In genomic region chr16:85353839-85354622, GRCh38 we compare ENCODE assay signal across 15 cellular contexts.
A peak's percentile ranks its signal among the peaks of the same experiment; 100 is the strongest.
DNase-seq lines count a peak whose midpoint lies in the region; ATAC-seq, FAIRE-seq and TF ChIP-seq lines count a peak whose summit lies in the region.
"Had no signal": no experiment of that assay in that cellular context is flagged by ENCODE, and none has a peak within 500 bp of the region (broad histone marks: within the 10 kb centered on the region; RNA-seq: fewer than 3 reads in every experiment).

No MANE protein-coding gene starts in this region.

- H3K9me3 ChIP-seq in AG04450 (ENCODE audit: control insufficient read depth, insufficient read depth, low read length) (peaks cover 11% of the 10 kb centered on the region), breast epithelium (no peaks in the 10 kb centered on the region), mucosa of descending colon (no peaks in the 10 kb centered on the region)

- intact Hi-C loops in breast epithelium (cut with DNase I; ENCODE audit: low total_unique reads): no loop called here
- intact Hi-C loops in mucosa of descending colon (cut with DNase I, micrococcal nuclease): no loop called here

- no peak for TF ChIP-seq POLR2A in breast epithelium (IDR thresholded peaks at IDR 0.05)

- peaks cover 0 to 6% of the 10 kb centered on the region in 2 donors for H3K27me3 Mint-ChIP-seq in T-cell

- no peak for TF ChIP-seq CTCF in AG04450 (IDR thresholded peaks at IDR 0.05; ENCODE audit: low read depth, low read length)
- no peak for TF ChIP-seq CTCF in breast epithelium (IDR thresholded peaks at IDR 0.05)
- no peak for TF ChIP-seq CTCF in mucosa of descending colon (IDR thresholded peaks at IDR 0.05)

- H3K4me3 ChIP-seq in AG04450 (ENCODE audit: low read depth, low read length) (no peak overlapping the region), breast epithelium (no peak overlapping the region), mucosa of descending colon (no peak overlapping the region)
- H3K4me3 ChIP-seq: HAP-1 had no signal

- no peaks in the 10 kb centered on the region for H3K4me1 Mint-ChIP-seq in T-cell
- H3K4me1 Mint-ChIP-seq: IgD-negative memory B cell had no signal

- DNase-seq in AG04450 (ENCODE audit: low read depth, low spot score): no peak
- no peak for DNase-seq in HTR-8/SVneo (ENCODE audit: insufficient read length, low spot score)
- peak; percentile 86 to 87 for DNase-seq in breast epithelium (ENCODE audit: low spot score in 2 of 2)
- DNase-seq in mucosa of descending colon: peak; percentile 61 to 75 (median 64)
- DNase-seq in NCI-H1417 treated with DMSO at 0.1 percent for 48 hours (lab: John Stamatoyannopoulos, UW): no peak
- DNase-seq in NOMO-1 treated with DMSO at 0.1 percent for 48 hours (lab: John Stamatoyannopoulos, UW; ENCODE audit: unreplicated experiment): no peak
- no peak for DNase-seq in T-cell
- DNase-seq: activated CD8-positive, alpha-beta memory T cell treated with anti-CD3 and anti-CD28 coated beads for 24 hours; activated naive CD4-positive, alpha-beta T cell treated with Interleukin-2 at 50 U/mL for 16 hours; NCI-H187 treated with DMSO at 0.1 percent for 48 hours; T-helper 9 cell had no signal

- peaks cover 0 to 5% (median 0%) of the 10 kb centered on the region in 3 donors for H3K9me3 Mint-ChIP-seq in T-cell

- FAIRE-seq in HTR-8/SVneo (lab: Jason Lieb, UNC): peak; percentile 26
- FAIRE-seq: GM19239 had no signal

- CTCF ChIA-PET in AG04450 (lab: Charles Lee): interaction anchor here (0.6 to 1.6 kb wide), 2 partner anchors 62 to 78 kb away, joined by 3 to 4 read pairs; no protein-coding TSS in a partner anchor
- CTCF ChIA-PET in T-cell (lab: Charles Lee): no interaction called here

- H3K4me1 ChIP-seq in breast epithelium (peaks cover 2 to 36% of the 10 kb centered on the region in 2 donors), mucosa of descending colon (ENCODE audit: low read depth) (peaks cover 12% of the 10 kb centered on the region)

- H3K27me3 ChIP-seq in AG04450 (ENCODE audit: control insufficient read depth, insufficient read depth, low read length) (peaks cover 2% of the 10 kb centered on the region), breast epithelium (no peaks in the 10 kb centered on the region)

- no peaks in the 10 kb centered on the region for H3K36me3 ChIP-seq in breast epithelium
- H3K36me3 ChIP-seq in mucosa of descending colon (ENCODE audit: low read depth): no peaks in the 10 kb centered on the region
- H3K36me3 ChIP-seq: HAP-1 had no signal

- H3K27ac Mint-ChIP-seq in T-cell: no peak overlapping the region
- H3K27ac Mint-ChIP-seq: IgD-negative memory B cell had no signal

- peak; percentile 52 for ATAC-seq in mucosa of descending colon
- no peak for ATAC-seq in HG03039 (IDR thresholded peaks at IDR 0.05; ENCODE audit: unreplicated experiment)
- no peak for ATAC-seq in T-cell (replicated peaks in 1 of 4)

- H3K4me3 Mint-ChIP-seq in T-cell: no peak overlapping the region
- H3K4me3 Mint-ChIP-seq: IgD-negative memory B cell had no signal

- peaks cover 4% of the 10 kb centered on the region for H3K36me3 Mint-ChIP-seq in T-cell
- H3K36me3 Mint-ChIP-seq: IgD-negative memory B cell had no signal

- POLR2A ChIA-PET in AG04450 (lab: Yijun Ruan, JAX) (interaction anchor here (0.6 to 1.4 kb wide), 3 partner anchors 41 to 189 kb away, joined by 3 to 5 read pairs (median 3); no protein-coding TSS in a partner anchor), T-cell (lab: Charles Lee) (no interaction called here)

- peak overlapping the region; percentile 52 for H3K27ac ChIP-seq in AG04450 (ENCODE audit: low read depth, low read length)
- peak overlapping the region; percentile 66 to 73 for H3K27ac ChIP-seq in breast epithelium

Comparison
In these comparisons a context has a peak if more than half of its experiments do, and no peak if none do; other contexts are left out.
1. DNase-seq: peak in breast epithelium (2 of 2) and mucosa of descending colon (3 of 3); none in AG04450 (single experiment), HTR-8/SVneo (single experiment), NCI-H1417 treated with DMSO at 0.1 percent for 48 hours (single experiment), NOMO-1 treated with DMSO at 0.1 percent for 48 hours (single experiment) and T-cell (0 of 34).